1 cellular context compared by ENCODE assay signal in genomic region chr9:112193562-112194288, GRCh38.
TF ChIP-seq lines count a peak whose summit lies in the region.

No MANE protein-coding gene starts in this region.

TF ChIP-seq in A549, 52 proteins besides CTCF, POLR2A, EP300 and RAD21 (continued from another document):
- no peak for TF ChIP-seq HMGXB4 (CRISPR knock-in tag; IDR thresholded peaks at IDR 0.05; ENCODE audit: borderline replicate concordance)
- TF ChIP-seq EHF (CRISPR knock-in tag; IDR thresholded peaks at IDR 0.05): no peak
TF ChIP-seq in A549: peak in this region for 0.
